In the genomic region with DNA sequence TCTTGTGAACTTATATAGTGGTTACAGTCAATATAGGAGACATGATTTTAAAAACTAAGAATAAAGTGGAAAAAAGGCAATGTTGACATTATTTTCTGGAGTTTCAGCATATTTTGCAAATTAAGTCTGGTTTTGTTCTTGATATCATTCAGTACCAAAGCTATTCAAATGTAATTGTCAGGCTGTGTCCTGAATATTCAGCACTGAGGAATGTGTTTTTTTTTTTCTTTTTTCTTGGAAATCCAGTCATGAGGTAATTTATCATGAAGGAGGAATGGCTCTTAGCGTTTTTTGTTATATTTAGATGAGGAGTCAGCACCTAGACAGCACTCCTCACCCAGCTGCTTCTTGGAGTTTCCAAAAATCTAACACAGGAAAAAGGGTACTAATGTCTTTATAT, we compare ENCODE assay signal across 15 cellular contexts.
DNase-seq lines count a peak whose midpoint lies in the region; ATAC-seq, FAIRE-seq and TF ChIP-seq lines count a peak whose summit lies in the region.
"Had no signal": no experiment of that assay in that cellular context is flagged by ENCODE, and none has a peak within 500 bp of the region (broad histone marks: within the 10 kb centered on the region; RNA-seq: fewer than 3 reads in every experiment).

No MANE protein-coding gene starts in this region.

- no peak overlapping the region for H3K4ac ChIP-seq in IMR-90 (ENCODE audit: low read depth, low read length)

- H3K4me2 ChIP-seq in IMR-90 (ENCODE audit: low read depth, low read length) (no peak overlapping the region), keratinocyte (ENCODE audit: control insufficient read depth, extremely low read depth, insufficient read depth, low read depth, low read length) (peak overlapping the region; percentile 45)
- H3K4me2 ChIP-seq: BLaER1 had no signal

- dilution Hi-C loops in IMR-90 (cut with HindIII; ENCODE audit: low sequenced_read_pairs, unreplicated experiment) = no loop called here
- dilution Hi-C loops in keratinocyte (cut with MboI; ENCODE audit: extremely low pct_ligation_motif_present, low sequenced_read_pairs) = no loop called here

- peak; percentile 9 for FAIRE-seq in keratinocyte (lab: Jason Lieb, UNC)

- peak overlapping the region; percentile 89 for H3K27ac Mint-ChIP-seq in chondrocyte (ENCODE audit: unreplicated experiment)

- H3K9ac ChIP-seq in IMR-90 (ENCODE audit: low read depth, low read length) (no peak overlapping the region), keratinocyte (ENCODE audit: control insufficient read depth, extremely low read depth, insufficient read depth, low read length) (no peak overlapping the region)
- H3K9ac ChIP-seq: BLaER1 had no signal

- TF ChIP-seq POLR2A in IMR-90 (IDR thresholded peaks at IDR 0.05; ENCODE audit: low read depth, low read length) (no peak), sigmoid colon (IDR thresholded peaks at IDR 0.05) (no peak)

- H2BK5ac ChIP-seq in IMR-90 (ENCODE audit: low read depth, low read length, poor library complexity, severe bottlenecking) = no peak overlapping the region

- no peaks in the 10 kb centered on the region for H3K79me1 ChIP-seq in IMR-90 (ENCODE audit: low read depth in 1 of 2, low read length in 2 of 2)

- no peaks in the 10 kb centered on the region for H3K27me3 Mint-ChIP-seq in chondrocyte (ENCODE audit: low read depth)

- H2BK120ac ChIP-seq in IMR-90 (ENCODE audit: low read depth, low read length) = no peak overlapping the region

- no TSS peak for BruUV-seq in IMR-90 (replicated peaks; lab: Mats Ljungman, UMichigan)

- H3K4me3 ChIP-seq in AG09309 (ENCODE audit: control insufficient read depth, low read depth, low read length) = no peak overlapping the region
- no peak overlapping the region for H3K4me3 ChIP-seq in IMR-90 (ENCODE audit: insufficient read depth, low read depth, low read length)
- H3K4me3 ChIP-seq in keratinocyte (ENCODE audit: control insufficient read depth in 2 of 3, extremely low read depth in 1 of 3, insufficient read depth in 2 of 3, low read depth in 1 of 3, low read length in 3 of 3) = no peak overlapping the region
- H3K4me3 ChIP-seq in sigmoid colon = no peak overlapping the region
- H3K4me3 ChIP-seq: BLaER1, skin epidermis, upper lobe of left lung had no signal

- H2BK15ac ChIP-seq in IMR-90 (ENCODE audit: low read depth, low read length) = no peak overlapping the region

- ATAC-seq in IMR-90 (ENCODE audit: low read depth) (peak; percentile 73), GM21576 (IDR thresholded peaks at IDR 0.05; ENCODE audit: unreplicated experiment) (no peak), HG03571 (IDR thresholded peaks at IDR 0.05; ENCODE audit: unreplicated experiment) (no peak)

- no peak for TF ChIP-seq RAD21 in IMR-90 (IDR thresholded peaks at IDR 0.05; ENCODE audit: low read length)

- no peaks in the 10 kb centered on the region for H3K79me2 ChIP-seq in keratinocyte (ENCODE audit: control insufficient read depth, insufficient read depth, low read length)

- no peak overlapping the region for H2BK20ac ChIP-seq in IMR-90 (ENCODE audit: low read depth, low read length)

- no peak overlapping the region for H4K91ac ChIP-seq in IMR-90 (ENCODE audit: insufficient read depth, low read depth, low read length)

- H3K36me3 Mint-ChIP-seq in chondrocyte (ENCODE audit: low read depth) = peaks cover 2% of the 10 kb centered on the region

- no peak overlapping the region for H4K5ac ChIP-seq in IMR-90 (ENCODE audit: low read depth, low read length)

- H3K56ac ChIP-seq in IMR-90 (ENCODE audit: extremely low read depth, insufficient read depth, low read length) = no peak overlapping the region

- POLR2A ChIA-PET in IMR-90 (lab: Charles Lee; ENCODE audit: unreplicated experiment) = no interaction called here

- no peak for TF ChIP-seq EP300 in sigmoid colon (IDR thresholded peaks at IDR 0.05)

- H2AFZ ChIP-seq in IMR-90 (replicated peaks; ENCODE audit: low read length, poor library complexity) (no peak overlapping the region), keratinocyte (ENCODE audit: control insufficient read depth, low read length) (no peak overlapping the region)

- H2AK5ac ChIP-seq in IMR-90 (ENCODE audit: low read depth, low read length) = no peak overlapping the region

- no peak overlapping the region for H4K8ac ChIP-seq in IMR-90 (ENCODE audit: low read depth in 2 of 2, low read length in 2 of 2)

- no peak overlapping the region for H3K23ac ChIP-seq in IMR-90 (ENCODE audit: low read depth, low read length)

- H3K4me1 ChIP-seq in IMR-90 (ENCODE audit: control insufficient read depth, insufficient read depth, low read length) = no peaks in the 10 kb centered on the region; the same call in 1 of the 2 replicates
- H3K4me1 ChIP-seq in keratinocyte (ENCODE audit: control insufficient read depth, extremely low read depth, insufficient read depth, low read length) = peaks cover 9% of the 10 kb centered on the region
- H3K4me1 ChIP-seq in sigmoid colon = no peaks in the 10 kb centered on the region
- H3K4me1 ChIP-seq: BLaER1, upper lobe of left lung had no signal

- no peak overlapping the region for H3K18ac ChIP-seq in IMR-90 (ENCODE audit: low read depth, low read length)

- TF ChIP-seq CTCF in AG09309 (IDR thresholded peaks at IDR 0.05; ENCODE audit: control insufficient read depth, insufficient read depth, low read depth, low read length, missing control alignments) (no peak), IMR-90 (conservative IDR thresholded peaks at IDR 0.05; ENCODE audit: low read depth, low read length) (no peak), chondrocyte (IDR thresholded peaks at IDR 0.05) (no peak), keratinocyte (optimal IDR thresholded peaks at IDR 0.05 in 1 of 3, IDR thresholded peaks at IDR 0.05 in 1 of 3, conservative IDR thresholded peaks at IDR 0.05 in 1 of 3; ENCODE audit: extremely low read depth in 1 of 3, insufficient read depth in 2 of 3, low read length in 3 of 3) (no peak), sigmoid colon (IDR thresholded peaks at IDR 0.05) (no peak)

- CTCF ChIA-PET in IMR-90 (lab: Yijun Ruan, JAX) = no interaction called here

- no peak overlapping the region for H2AK9ac ChIP-seq in IMR-90 (replicated peaks; ENCODE audit: low read depth, low read length, poor library complexity)

- H3K36me3 ChIP-seq in IMR-90 (ENCODE audit: control insufficient read depth, insufficient read depth, low read length) (peaks cover 3% of the 10 kb centered on the region), keratinocyte (ENCODE audit: control insufficient read depth in 2 of 2, extremely low read depth in 1 of 2, insufficient read depth in 2 of 2, low read length in 2 of 2) (peaks cover 3 to 4% of the 10 kb centered on the region in 2 experiments), sigmoid colon (peaks cover 0 to 8% (median 0%) of the 10 kb centered on the region in 4 donors)

- H3K14ac ChIP-seq in IMR-90 (replicated peaks; ENCODE audit: low read depth, low read length) = no peak overlapping the region

- no peak overlapping the region for H3K4me3 Mint-ChIP-seq in chondrocyte (ENCODE audit: unreplicated experiment)

- H3K27ac ChIP-seq in IMR-90 (ENCODE audit: insufficient read depth, low read length) (no peak overlapping the region), keratinocyte (ENCODE audit: control insufficient read depth, insufficient read depth, low read length) (no peak overlapping the region), sigmoid colon (no peak overlapping the region)
- H3K27ac ChIP-seq: BLaER1, upper lobe of left lung had no signal

- DNase-seq in AG09309 (ENCODE audit: low read depth) = peak; percentile 71
- peak; percentile 85 for DNase-seq in IMR-90
- DNase-seq in chondrocyte (ENCODE audit: low spot score) = no peak
- DNase-seq in keratinocyte (ENCODE audit: low read depth, low spot score) = peak; percentile 32
- no peak for DNase-seq in sigmoid colon
- no peak for DNase-seq in GOT3 (lab: John Stamatoyannopoulos, UW)
- DNase-seq: activated CD4-positive, alpha-beta T cell treated with anti-CD3 and anti-CD28 coated beads, Interleukin-2, amount 50 U/mL, for 4 hours; activated naive CD4-positive, alpha-beta T cell; NCI-H187; T-helper 1 cell; upper lobe of left lung had no signal

- H3K27me3 ChIP-seq in IMR-90 (ENCODE audit: control insufficient read depth, insufficient read depth, low read length) (no peaks in the 10 kb centered on the region), keratinocyte (ENCODE audit: control insufficient read depth, extremely low read depth, insufficient read depth, low read length) (no peaks in the 10 kb centered on the region), sigmoid colon (no peaks in the 10 kb centered on the region)
- H3K27me3 ChIP-seq: BLaER1, upper lobe of left lung had no signal

- in situ Hi-C loops in IMR-90 (cut with MboI; ENCODE audit: low sequenced_read_pairs) = no loop called here

- H3K9me1 ChIP-seq in IMR-90 (ENCODE audit: insufficient read depth, low read length) (no peaks in the 10 kb centered on the region), keratinocyte (ENCODE audit: control insufficient read depth, extremely low read depth, insufficient read depth, low read length) (no peaks in the 10 kb centered on the region)

- H3K9me3 Mint-ChIP-seq in chondrocyte (ENCODE audit: low read depth) = peaks cover 4% of the 10 kb centered on the region

- no peaks in the 10 kb centered on the region for H3K9me3 ChIP-seq in IMR-90 (ENCODE audit: control insufficient read depth, insufficient read depth, low read length)
- peaks cover 2% of the 10 kb centered on the region for H3K9me3 ChIP-seq in keratinocyte (ENCODE audit: control insufficient read depth, low read depth, low read length)
- no peaks in the 10 kb centered on the region for H3K9me3 ChIP-seq in sigmoid colon
- H3K9me3 ChIP-seq: upper lobe of left lung had no signal

- H3K4me1 Mint-ChIP-seq in chondrocyte (ENCODE audit: low read depth) = peaks cover 16% of the 10 kb centered on the region

- H4K20me1 ChIP-seq in IMR-90 (ENCODE audit: insufficient read depth, low read length) (no peaks in the 10 kb centered on the region), keratinocyte (ENCODE audit: control insufficient read depth, extremely low read depth, insufficient read depth, low read length) (no peaks in the 10 kb centered on the region)
- H4K20me1 ChIP-seq: BLaER1 had no signal

- WGBS in IMR-90 (ENCODE audit: extremely low coverage in 2 of 2, insufficient read length in 1 of 2), 2 experiments = no CpG with 5 or more reads among the region's 1 CpG
- 68 to 72% methylated on average over 1 of the region's 1 CpG for WGBS in sigmoid colon, 2 donors

- intact Hi-C loops in IMR-90 (cut with micrococcal nuclease) (no loop called here), sigmoid colon (cut with DNase I) (no loop called here)

TF ChIP-seq in IMR-90, 13 proteins besides CTCF, POLR2A, EP300 and RAD21:
- TF ChIP-seq MAFK (IDR thresholded peaks at IDR 0.05; ENCODE audit: low read depth, low read length) = peak; percentile 32; the same call in 1 of the 2 replicates
- no peak for TF ChIP-seq RCOR1 (IDR thresholded peaks at IDR 0.05; ENCODE audit: insufficient replicate concordance, low read length)
TF ChIP-seq in IMR-90: peak in this region for 1.

Comparison
In these comparisons a context has a peak if more than half of its experiments do, and no peak if none do; other contexts are left out.
1. DNase-seq: peak in AG09309 (single experiment), IMR-90 (single experiment) and keratinocyte (single experiment); none in chondrocyte (single experiment), sigmoid colon (single experiment) and GOT3 (single experiment).